Comparison of ENCODE assay signal across 13 cellular contexts in genomic region chr13:103031332-103031873, GRCh38. TPM values are rescaled to one million over a fixed set of nuclear protein-coding genes. Genes with fewer than 3 reads are reported as not detected.
A peak's percentile ranks its signal among the peaks of the same experiment; 100 is the strongest.
DNase-seq lines count a peak whose midpoint lies in the region; ATAC-seq and TF ChIP-seq lines count a peak whose summit lies in the region.
"Had no signal": no experiment of that assay in that cellular context is flagged by ENCODE, and none has a peak within 500 bp of the region (broad histone marks: within the 10 kb centered on the region; RNA-seq: fewer than 3 reads in every experiment).

No MANE protein-coding gene starts in this region.

- no peaks in the 10 kb centered on the region for H3K36me3 Mint-ChIP-seq in activated CD8-positive, alpha-beta memory T cell treated with anti-CD3 and anti-CD28 coated beads, Interleukin-2, amount 10 ng/mL, durations not matched to agents 7 days and 5 days
- no peaks in the 10 kb centered on the region for H3K36me3 Mint-ChIP-seq in Calu3 (ENCODE audit: insufficient read depth, unreplicated experiment)

- no peaks in the 10 kb centered on the region for H3K4me1 ChIP-seq in ovary (ENCODE audit: insufficient read depth)

- H3K4me3 Mint-ChIP-seq in activated CD8-positive, alpha-beta memory T cell treated with anti-CD3 and anti-CD28 coated beads, Interleukin-2, amount 10 ng/mL, durations not matched to agents 7 days and 5 days, result no peak overlapping the region
- H3K4me3 Mint-ChIP-seq in Calu3 (ENCODE audit: low read depth, unreplicated experiment), result no peak overlapping the region

- peaks cover 2% of the 10 kb centered on the region for H3K9me3 Mint-ChIP-seq in activated CD8-positive, alpha-beta memory T cell treated with anti-CD3 and anti-CD28 coated beads, Interleukin-2, amount 10 ng/mL, durations not matched to agents 7 days and 5 days (ENCODE audit: low read depth)
- no peaks in the 10 kb centered on the region for H3K9me3 Mint-ChIP-seq in Calu3 (ENCODE audit: low read depth, unreplicated experiment)

- no peak overlapping the region for H3K27ac Mint-ChIP-seq in activated CD8-positive, alpha-beta memory T cell treated with anti-CD3 and anti-CD28 coated beads, Interleukin-2, amount 10 ng/mL, durations not matched to agents 7 days and 5 days
- H3K27ac Mint-ChIP-seq in Calu3 (ENCODE audit: unreplicated experiment), result no peak overlapping the region
- H3K27ac Mint-ChIP-seq: activated T-helper 2 cell treated with anti-CD3 and anti-CD28 coated beads, Interferon-gamma antibody, Interleukin-2, Interleukin-4, amounts not matched to agents 10 μg/mL and 5 μg/mL and 100 μg/mL, durations not matched to agents 14 hours and 24 hours and 36 hours had no signal

- H3K36me3 ChIP-seq in ovary, result no peaks in the 10 kb centered on the region

- H3K27me3 ChIP-seq in ovary, result no peaks in the 10 kb centered on the region

- TF ChIP-seq CTCF in ovary (IDR thresholded peaks at IDR 0.05) (no peak), Calu3 (IDR thresholded peaks at IDR 0.05; ENCODE audit: unreplicated experiment) (no peak)

- H3K4me3 ChIP-seq in ovary, result no peak overlapping the region

- no peaks in the 10 kb centered on the region for H3K4me1 Mint-ChIP-seq in activated CD8-positive, alpha-beta memory T cell treated with anti-CD3 and anti-CD28 coated beads, Interleukin-2, amount 10 ng/mL, durations not matched to agents 7 days and 5 days
- no peaks in the 10 kb centered on the region for H3K4me1 Mint-ChIP-seq in Calu3 (ENCODE audit: low read depth, unreplicated experiment)

- no peaks in the 10 kb centered on the region for H3K27me3 Mint-ChIP-seq in activated CD8-positive, alpha-beta memory T cell treated with anti-CD3 and anti-CD28 coated beads, Interleukin-2, amount 10 ng/mL, durations not matched to agents 7 days and 5 days
- no peaks in the 10 kb centered on the region for H3K27me3 Mint-ChIP-seq in Calu3 (ENCODE audit: unreplicated experiment)

- no peak for TF ChIP-seq POLR2A in ovary (IDR thresholded peaks at IDR 0.05)

- 44 to 57% (median 45%) methylated on average over 2 of the region's 2 CpGs for WGBS in ovary, 3 donors

- H3K27ac ChIP-seq in ovary, result no peak overlapping the region

- no TSS peak for BruUV-seq in Calu3 (replicated peaks; lab: Mats Ljungman, UMichigan)

- no peak for TF ChIP-seq EP300 in ovary (IDR thresholded peaks at IDR 0.05)

- intact Hi-C loops in ovary (cut with DNase I), result no loop called here
- intact Hi-C loops in Calu3 (cut with micrococcal nuclease; ENCODE audit: unreplicated experiment), result no loop called here

- CTCF ChIA-PET in activated CD8-positive, alpha-beta memory T cell treated with anti-CD3 and anti-CD28 coated beads, Interleukin-2, amount 10 ng/mL, durations not matched to agents 7 days and 5 days (lab: Charles Lee), result no interaction called here
- CTCF ChIA-PET in Calu3 (lab: Charles Lee), result no interaction called here

- no peaks in the 10 kb centered on the region for H3K9me3 ChIP-seq in ovary

- peak; percentile 94 for ATAC-seq in GM18870 (IDR thresholded peaks at IDR 0.05; ENCODE audit: unreplicated experiment)
- peak; percentile 89 for ATAC-seq in GM21717 (IDR thresholded peaks at IDR 0.05; ENCODE audit: unreplicated experiment)
- peak; percentile 68 for ATAC-seq in HG03280 (IDR thresholded peaks at IDR 0.05; ENCODE audit: unreplicated experiment)
- no peak for ATAC-seq in activated CD8-positive, alpha-beta memory T cell treated with anti-CD3 and anti-CD28 coated beads, Interleukin-2, amount 10 ng/mL, durations not matched to agents 7 days and 5 days

- DNase-seq in kidney glomerular epithelial cell (lab: John Stamatoyannopoulos, UW) (peak; percentile 17), NCI-H446 treated with DMSO at 0.1 percent for 48 hours (lab: John Stamatoyannopoulos, UW) (no peak), ovary (no peak), Calu3 (no peak)
- DNase-seq in activated CD8-positive, alpha-beta memory T cell treated with anti-CD3 and anti-CD28 coated beads, Interleukin-2, amount 10 ng/mL, durations not matched to agents 7 days and 5 days, result no peak
- DNase-seq: DND-41, hippocampal formation had no signal

RNA-seq across cellular contexts. Expression of gene SLC10A2, which starts 34.8 kb away (rescaled TPM):
- under 1 TPM in 1 of 7 donors, not detected in 6; 0.83 TPM for total RNA-seq in ovary
- not detected for polyA plus RNA-seq in ovary
- total RNA-seq in activated CD8-positive, alpha-beta memory T cell treated with anti-CD3 and anti-CD28 coated beads, Interleukin-2, amount 10 ng/mL, durations not matched to agents 7 days and 5 days, result not detected
- total RNA-seq in Calu3 (2022), result not detected in 2 replicates
- total RNA-seq: activated T-helper 2 cell treated with anti-CD3 and anti-CD28 coated beads, Interferon-gamma antibody, Interleukin-2, Interleukin-4, amounts not matched to agents 10 μg/mL and 5 μg/mL and 100 μg/mL, durations not matched to agents 14 hours and 24 hours and 36 hours; chondrocyte; NCI-H460 had no signal
